In the genomic region with DNA sequence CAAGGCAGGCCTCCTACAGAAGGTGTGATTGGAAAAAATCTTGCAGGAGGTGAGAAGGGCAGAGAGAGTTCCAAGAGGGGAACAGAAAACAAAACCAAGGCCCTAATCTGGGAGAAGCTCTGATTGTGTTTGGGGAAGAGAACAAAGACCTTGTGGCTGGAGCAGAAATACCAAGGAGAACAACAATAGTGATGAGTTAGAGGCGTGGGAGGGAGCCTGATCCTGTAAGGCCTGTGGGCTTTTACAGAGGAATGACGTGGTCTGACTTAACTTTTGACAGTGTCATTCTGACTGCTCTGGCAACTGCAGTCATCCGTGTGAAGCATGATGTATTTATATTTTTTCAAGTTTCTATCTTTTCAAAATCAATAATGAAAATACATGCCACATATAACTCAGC, we compare ENCODE assay signal across 11 cellular contexts.
DNase-seq lines count a peak whose midpoint lies in the region; ATAC-seq lines count a peak whose summit lies in the region.
"Had no signal": no experiment of that assay in that cellular context is flagged by ENCODE, and none has a peak within 500 bp of the region (broad histone marks: within the 10 kb centered on the region; RNA-seq: fewer than 3 reads in every experiment).

No MANE protein-coding gene starts in this region.

- DNase-seq in RKO (ENCODE audit: low spot score) (peak; percentile 54), myocyte (ENCODE audit: low read depth) (peak; percentile 36), NCI-H187 (lab: John Stamatoyannopoulos, UW) (no peak), NCI-H345 (lab: John Stamatoyannopoulos, UW) (no peak), DMS53 (lab: John Stamatoyannopoulos, UW) (no peak)
- DNase-seq: H7, left ventricle myocardium superior, NCI-H1105 treated with DMSO at 0.1 percent for 48 hours had no signal

- ATAC-seq in GM18868 (IDR thresholded peaks at IDR 0.05; ENCODE audit: unreplicated experiment) = peak; percentile 84
- ATAC-seq in HG02885 (IDR thresholded peaks at IDR 0.05; ENCODE audit: poor library complexity, unreplicated experiment) = peak; percentile 89
- no peak for ATAC-seq in HG02798 (IDR thresholded peaks at IDR 0.05; ENCODE audit: poor library complexity, unreplicated experiment)
- ATAC-seq: left ventricle myocardium superior had no signal

Comparison
In these comparisons a context has a peak if more than half of its experiments do, and no peak if none do; other contexts are left out.
1. DNase-seq: peak in RKO (single experiment) and myocyte (single experiment); none in NCI-H187 (0 of 2), NCI-H345 (single experiment) and DMS53 (single experiment).